In genomic region chr3:52270252-52270754, GRCh38 we compare ENCODE assay signal across 10 cellular contexts. TPM values are rescaled to one million over a fixed set of nuclear protein-coding genes. Genes with fewer than 3 reads are reported as not detected.
DNase-seq lines count a peak whose midpoint lies in the region; ATAC-seq lines count a peak whose summit lies in the region.
"Had no signal": no experiment of that assay in that cellular context is flagged by ENCODE, and none has a peak within 500 bp of the region (broad histone marks: within the 10 kb centered on the region; RNA-seq: fewer than 3 reads in every experiment).

No MANE protein-coding gene starts in this region.

- peaks cover 74% of the 10 kb centered on the region for H3K4me1 Mint-ChIP-seq in activated CD4-positive, alpha-beta T cell treated with anti-CD3 and anti-CD28 coated beads, Interleukin-2, amount 10 ng/mL, durations not matched to agents 24 days and 14 days
- peaks cover 84% of the 10 kb centered on the region for H3K4me1 Mint-ChIP-seq in activated naive CD8-positive, alpha-beta T cell treated with anti-CD3 and anti-CD28 coated beads for 36 hours
- peaks cover 66 to 86% of the 10 kb centered on the region in 2 donors for H3K4me1 Mint-ChIP-seq in immature natural killer cell
- peaks cover 35 to 73% of the 10 kb centered on the region in 2 donors for H3K4me1 Mint-ChIP-seq in stimulated activated naive B cell treated with anti-CD40 and anti-IgM and Interleukin-4, amounts not matched to agents 10 μg/mL and 1 μg/mL and 100 μg/mL, for 72 hours

- intact Hi-C loops in activated CD4-positive, alpha-beta T cell treated with anti-CD3 and anti-CD28 coated beads, Interleukin-2, amount 10 ng/mL, durations not matched to agents 24 days and 14 days (cut with micrococcal nuclease) = loop anchor here (10.0 kb wide), 3 partner anchors 64 to 414 kb away; partner anchors contain the start of genes ACY1, GNL3 and PBRM1

- DNase-seq in activated CD4-positive, alpha-beta T cell treated with anti-CD3 and anti-CD28 coated beads, Interleukin-2, amount 10 ng/mL, durations not matched to agents 24 days and 14 days = no peak
- no peak for DNase-seq in activated CD4-positive, alpha-beta T cell treated with anti-CD3 and anti-CD28 coated beads for 48 hours
- no peak for DNase-seq in activated naive CD8-positive, alpha-beta T cell treated with anti-CD3 and anti-CD28 coated beads for 36 hours
- DNase-seq in immature natural killer cell (no peak), NCI-H1092 treated with DMSO at 0.1 percent for 48 hours (lab: John Stamatoyannopoulos, UW) (no peak), DMS79 (lab: John Stamatoyannopoulos, UW) (no peak), occipital lobe (lab: John Stamatoyannopoulos, UW) (no peak)
- DNase-seq in stimulated activated naive B cell treated with anti-CD40 and anti-IgM and Interleukin-4, amounts not matched to agents 10 μg/mL and 1 μg/mL and 100 μg/mL, for 72 hours = no peak
- DNase-seq: kidney glomerular epithelial cell, NCI-H1436 treated with DMSO at 0.1 percent for 48 hours had no signal

- H3K36me3 Mint-ChIP-seq in activated CD4-positive, alpha-beta T cell treated with anti-CD3 and anti-CD28 coated beads, Interleukin-2, amount 10 ng/mL, durations not matched to agents 24 days and 14 days (ENCODE audit: low read depth) = peaks cover 81% of the 10 kb centered on the region
- peaks cover 85% of the 10 kb centered on the region for H3K36me3 Mint-ChIP-seq in activated naive CD8-positive, alpha-beta T cell treated with anti-CD3 and anti-CD28 coated beads for 36 hours
- H3K36me3 Mint-ChIP-seq in immature natural killer cell = peaks cover 8 to 32% (median 13%) of the 10 kb centered on the region in 3 donors
- H3K36me3 Mint-ChIP-seq in stimulated activated naive B cell treated with anti-CD40 and anti-IgM and Interleukin-4, amounts not matched to agents 10 μg/mL and 1 μg/mL and 100 μg/mL, for 72 hours = peaks cover 33 to 58% of the 10 kb centered on the region in 2 donors

- H3K4me3 Mint-ChIP-seq in activated CD4-positive, alpha-beta T cell treated with anti-CD3 and anti-CD28 coated beads, Interleukin-2, amount 10 ng/mL, durations not matched to agents 24 days and 14 days = peak overlapping the region; percentile 71
- H3K4me3 Mint-ChIP-seq in activated naive CD8-positive, alpha-beta T cell treated with anti-CD3 and anti-CD28 coated beads for 36 hours = peak overlapping the region; percentile 72
- H3K4me3 Mint-ChIP-seq in immature natural killer cell = peak overlapping the region; percentile 37 to 91 (median 74)
- peak overlapping the region; percentile 29 to 35 for H3K4me3 Mint-ChIP-seq in stimulated activated naive B cell treated with anti-CD40 and anti-IgM and Interleukin-4, amounts not matched to agents 10 μg/mL and 1 μg/mL and 100 μg/mL, for 72 hours

- no peaks in the 10 kb centered on the region for H3K9me3 Mint-ChIP-seq in activated CD4-positive, alpha-beta T cell treated with anti-CD3 and anti-CD28 coated beads, Interleukin-2, amount 10 ng/mL, durations not matched to agents 24 days and 14 days
- no peaks in the 10 kb centered on the region for H3K9me3 Mint-ChIP-seq in activated naive CD8-positive, alpha-beta T cell treated with anti-CD3 and anti-CD28 coated beads for 36 hours
- H3K9me3 Mint-ChIP-seq in immature natural killer cell = no peaks in the 10 kb centered on the region
- H3K9me3 Mint-ChIP-seq in stimulated activated naive B cell treated with anti-CD40 and anti-IgM and Interleukin-4, amounts not matched to agents 10 μg/mL and 1 μg/mL and 100 μg/mL, for 72 hours = no peaks in the 10 kb centered on the region

- ATAC-seq in stimulated activated naive B cell treated with anti-CD40 and anti-IgM and Interleukin-4, amounts not matched to agents 10 μg/mL and 1 μg/mL and 100 μg/mL, for 72 hours (replicated peaks) = peak in 1 of 2 donors; percentile 34

- peak overlapping the region; percentile 80 for H3K27ac Mint-ChIP-seq in activated CD4-positive, alpha-beta T cell treated with anti-CD3 and anti-CD28 coated beads, Interleukin-2, amount 10 ng/mL, durations not matched to agents 24 days and 14 days
- H3K27ac Mint-ChIP-seq in activated naive CD8-positive, alpha-beta T cell treated with anti-CD3 and anti-CD28 coated beads for 36 hours = peak overlapping the region; percentile 95
- peak overlapping the region; percentile 90 to 99 (median 94) for H3K27ac Mint-ChIP-seq in immature natural killer cell
- H3K27ac Mint-ChIP-seq in stimulated activated naive B cell treated with anti-CD40 and anti-IgM and Interleukin-4, amounts not matched to agents 10 μg/mL and 1 μg/mL and 100 μg/mL, for 72 hours = peak overlapping the region; percentile 85

- no peaks in the 10 kb centered on the region for H3K27me3 Mint-ChIP-seq in activated CD4-positive, alpha-beta T cell treated with anti-CD3 and anti-CD28 coated beads, Interleukin-2, amount 10 ng/mL, durations not matched to agents 24 days and 14 days
- H3K27me3 Mint-ChIP-seq in activated naive CD8-positive, alpha-beta T cell treated with anti-CD3 and anti-CD28 coated beads for 36 hours = no peaks in the 10 kb centered on the region
- peaks cover 0 to 2% (median 0%) of the 10 kb centered on the region in 3 donors for H3K27me3 Mint-ChIP-seq in immature natural killer cell (ENCODE audit: low read depth in 3 of 3)
- no peaks in the 10 kb centered on the region for H3K27me3 Mint-ChIP-seq in stimulated activated naive B cell treated with anti-CD40 and anti-IgM and Interleukin-4, amounts not matched to agents 10 μg/mL and 1 μg/mL and 100 μg/mL, for 72 hours

RNA-seq across cellular contexts. Expression of gene WDR82, which starts 8.1 kb away (rescaled TPM):
- 104 and 106 TPM in 2 replicates for total RNA-seq in activated CD4-positive, alpha-beta T cell treated with anti-CD3 and anti-CD28 coated beads, Interleukin-2, amount 10 ng/mL, durations not matched to agents 24 days and 14 days
- 100 to 1,000 TPM; 121 to 123 TPM for total RNA-seq in activated naive CD8-positive, alpha-beta T cell treated with anti-CD3 and anti-CD28 coated beads for 36 hours
- 10 to 100 TPM; 76.9 to 99.5 (median 81.5) TPM for polyA plus RNA-seq in immature natural killer cell
- 158 TPM for total RNA-seq in occipital lobe

RNA-seq across cellular contexts. Expression of gene GLYCTK, which starts 17.3 kb away (rescaled TPM):
- total RNA-seq in activated CD4-positive, alpha-beta T cell treated with anti-CD3 and anti-CD28 coated beads, Interleukin-2, amount 10 ng/mL, durations not matched to agents 24 days and 14 days = 16.3 and 17.4 TPM in 2 replicates
- total RNA-seq in activated naive CD8-positive, alpha-beta T cell treated with anti-CD3 and anti-CD28 coated beads for 36 hours = 10 to 100 TPM; 16.1 to 17.2 TPM
- 10 to 100 TPM in 2 of 3 donors, 1 to 10 TPM in 1; 8.2 to 14.5 (median 12.1) TPM for polyA plus RNA-seq in immature natural killer cell
- total RNA-seq in occipital lobe = 3.6 TPM

RNA-seq across cellular contexts. Expression of gene PPM1M, which starts 24.7 kb away (rescaled TPM):
- 48.3 and 49.2 TPM in 2 replicates for total RNA-seq in activated CD4-positive, alpha-beta T cell treated with anti-CD3 and anti-CD28 coated beads, Interleukin-2, amount 10 ng/mL, durations not matched to agents 24 days and 14 days
- total RNA-seq in activated naive CD8-positive, alpha-beta T cell treated with anti-CD3 and anti-CD28 coated beads for 36 hours = 10 to 100 TPM; 69.7 to 74.9 TPM
- polyA plus RNA-seq in immature natural killer cell = 10 to 100 TPM; 57.1 to 83.6 (median 66.8) TPM
- total RNA-seq in occipital lobe = 7.0 TPM

RNA-seq across cellular contexts. Expression of gene TWF2, which starts 31.3 kb away (rescaled TPM):
- total RNA-seq in activated CD4-positive, alpha-beta T cell treated with anti-CD3 and anti-CD28 coated beads, Interleukin-2, amount 10 ng/mL, durations not matched to agents 24 days and 14 days = 80.3 and 87.0 TPM in 2 replicates
- total RNA-seq in activated naive CD8-positive, alpha-beta T cell treated with anti-CD3 and anti-CD28 coated beads for 36 hours = 100 to 1,000 TPM; 127 to 134 TPM
- polyA plus RNA-seq in immature natural killer cell = 100 to 1,000 TPM in 2 of 3 donors, 10 to 100 TPM in 1; 96.4 to 159 (median 143) TPM
- total RNA-seq in occipital lobe = 24.8 TPM

RNA-seq across cellular contexts. Expression of gene TLR9, which starts 44.9 kb away (rescaled TPM):
- 0.17 and 0.42 TPM in 2 replicates for total RNA-seq in activated CD4-positive, alpha-beta T cell treated with anti-CD3 and anti-CD28 coated beads, Interleukin-2, amount 10 ng/mL, durations not matched to agents 24 days and 14 days
- 1 to 10 TPM in 1 of 2 experiments, under 1 TPM in 1; 0.85 to 1.4 TPM for total RNA-seq in activated naive CD8-positive, alpha-beta T cell treated with anti-CD3 and anti-CD28 coated beads for 36 hours
- not detected for polyA plus RNA-seq in immature natural killer cell
- under 0.01 TPM for total RNA-seq in occipital lobe
